In the genomic region with DNA sequence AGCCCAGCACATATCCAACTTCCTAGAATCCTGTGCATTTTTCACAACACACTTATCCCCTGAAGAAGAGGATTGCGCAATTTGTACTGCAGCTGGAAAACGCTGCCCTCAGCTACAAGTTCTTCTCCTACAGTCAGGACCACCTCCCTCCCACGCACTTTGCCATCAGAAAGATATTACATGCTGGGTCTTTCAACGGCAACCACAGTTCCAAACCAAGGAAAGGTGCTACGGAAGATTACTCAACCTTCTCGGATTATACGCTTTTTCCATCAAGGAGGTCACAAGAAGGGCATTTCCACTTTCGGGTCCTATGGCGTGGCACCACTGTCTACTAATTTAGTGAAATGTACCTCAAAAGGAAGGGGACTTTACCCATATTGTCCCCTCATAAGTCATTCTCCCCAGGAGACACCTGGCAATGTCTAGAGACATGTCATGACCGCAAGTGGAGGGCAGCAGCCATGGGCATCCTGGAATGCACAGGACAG, we compare ENCODE assay signal across 2 cellular contexts.
TF ChIP-seq lines count a peak whose summit lies in the region.

No MANE protein-coding gene starts in this region.

TF ChIP-seq in A549, 52 proteins besides CTCF, POLR2A, EP300 and RAD21:
- peak; percentile 95 to 96 for TF ChIP-seq CEBPB (IDR thresholded peaks at IDR 0.05)
- TF ChIP-seq, protein P1, sequence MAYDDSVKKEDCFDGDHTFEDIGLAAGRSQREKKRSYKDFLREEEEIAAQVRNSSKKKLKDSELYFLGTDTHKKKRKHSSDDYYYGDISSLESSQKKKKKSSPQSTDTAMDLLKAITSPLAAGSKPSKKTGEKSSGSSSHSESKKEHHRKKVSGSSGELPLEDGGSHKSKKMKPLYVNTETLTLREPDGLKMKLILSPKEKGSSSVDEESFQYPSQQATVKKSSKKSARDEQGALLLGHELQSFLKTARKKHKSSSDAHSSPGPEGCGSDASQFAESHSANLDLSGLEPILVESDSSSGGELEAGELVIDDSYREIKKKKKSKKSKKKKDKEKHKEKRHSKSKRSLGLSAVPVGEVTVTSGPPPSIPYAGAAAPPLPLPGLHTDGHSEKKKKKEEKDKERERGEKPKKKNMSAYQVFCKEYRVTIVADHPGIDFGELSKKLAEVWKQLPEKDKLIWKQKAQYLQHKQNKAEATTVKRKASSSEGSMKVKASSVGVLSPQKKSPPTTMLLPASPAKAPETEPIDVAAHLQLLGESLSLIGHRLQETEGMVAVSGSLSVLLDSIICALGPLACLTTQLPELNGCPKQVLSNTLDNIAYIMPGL (CRISPR knock-in tag; IDR thresholded peaks at IDR 0.05; ENCODE audit: borderline replicate concordance): no peak

TF ChIP-seq in HepG2, 621 proteins besides CTCF, POLR2A, EP300 and RAD21 (continues in another document):
- TF ChIP-seq, protein P2, sequence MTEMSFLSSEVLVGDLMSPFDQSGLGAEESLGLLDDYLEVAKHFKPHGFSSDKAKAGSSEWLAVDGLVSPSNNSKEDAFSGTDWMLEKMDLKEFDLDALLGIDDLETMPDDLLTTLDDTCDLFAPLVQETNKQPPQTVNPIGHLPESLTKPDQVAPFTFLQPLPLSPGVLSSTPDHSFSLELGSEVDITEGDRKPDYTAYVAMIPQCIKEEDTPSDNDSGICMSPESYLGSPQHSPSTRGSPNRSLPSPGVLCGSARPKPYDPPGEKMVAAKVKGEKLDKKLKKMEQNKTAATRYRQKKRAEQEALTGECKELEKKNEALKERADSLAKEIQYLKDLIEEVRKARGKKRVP (CRISPR knock-in tag; IDR thresholded peaks at IDR 0.05): no peak
- TF ChIP-seq CAMTA2 (CRISPR knock-in tag; IDR thresholded peaks at IDR 0.05; ENCODE audit: borderline replicate concordance) (no peak), ELF3 (CRISPR knock-in tag; IDR thresholded peaks at IDR 0.05) (no peak), PRMT3 (CRISPR knock-in tag; IDR thresholded peaks at IDR 0.05; ENCODE audit: borderline replicate concordance, low read depth) (no peak), SRSF1 (optimal IDR thresholded peaks at IDR 0.05; ENCODE audit: low read depth, low read length) (no peak), ZNF441 (CRISPR knock-in tag; IDR thresholded peaks at IDR 0.05; ENCODE audit: borderline replicate concordance) (no peak), CEBPB (IDR thresholded peaks at IDR 0.05; ENCODE audit: borderline replicate concordance, low read depth, low read length) (peak; percentile 100), JUND (CRISPR knock-in tag; IDR thresholded peaks at IDR 0.05) (peak; percentile 51), HOXD1 (CRISPR knock-in tag; IDR thresholded peaks at IDR 0.05) (no peak), MEIS1 (CRISPR knock-in tag; IDR thresholded peaks at IDR 0.05; ENCODE audit: borderline replicate concordance) (no peak), ZNF235 (CRISPR knock-in tag; IDR thresholded peaks at IDR 0.05; ENCODE audit: borderline replicate concordance) (no peak), EEA1 (CRISPR knock-in tag; IDR thresholded peaks at IDR 0.05; ENCODE audit: borderline replicate concordance) (no peak)
- TF ChIP-seq, protein P3, sequence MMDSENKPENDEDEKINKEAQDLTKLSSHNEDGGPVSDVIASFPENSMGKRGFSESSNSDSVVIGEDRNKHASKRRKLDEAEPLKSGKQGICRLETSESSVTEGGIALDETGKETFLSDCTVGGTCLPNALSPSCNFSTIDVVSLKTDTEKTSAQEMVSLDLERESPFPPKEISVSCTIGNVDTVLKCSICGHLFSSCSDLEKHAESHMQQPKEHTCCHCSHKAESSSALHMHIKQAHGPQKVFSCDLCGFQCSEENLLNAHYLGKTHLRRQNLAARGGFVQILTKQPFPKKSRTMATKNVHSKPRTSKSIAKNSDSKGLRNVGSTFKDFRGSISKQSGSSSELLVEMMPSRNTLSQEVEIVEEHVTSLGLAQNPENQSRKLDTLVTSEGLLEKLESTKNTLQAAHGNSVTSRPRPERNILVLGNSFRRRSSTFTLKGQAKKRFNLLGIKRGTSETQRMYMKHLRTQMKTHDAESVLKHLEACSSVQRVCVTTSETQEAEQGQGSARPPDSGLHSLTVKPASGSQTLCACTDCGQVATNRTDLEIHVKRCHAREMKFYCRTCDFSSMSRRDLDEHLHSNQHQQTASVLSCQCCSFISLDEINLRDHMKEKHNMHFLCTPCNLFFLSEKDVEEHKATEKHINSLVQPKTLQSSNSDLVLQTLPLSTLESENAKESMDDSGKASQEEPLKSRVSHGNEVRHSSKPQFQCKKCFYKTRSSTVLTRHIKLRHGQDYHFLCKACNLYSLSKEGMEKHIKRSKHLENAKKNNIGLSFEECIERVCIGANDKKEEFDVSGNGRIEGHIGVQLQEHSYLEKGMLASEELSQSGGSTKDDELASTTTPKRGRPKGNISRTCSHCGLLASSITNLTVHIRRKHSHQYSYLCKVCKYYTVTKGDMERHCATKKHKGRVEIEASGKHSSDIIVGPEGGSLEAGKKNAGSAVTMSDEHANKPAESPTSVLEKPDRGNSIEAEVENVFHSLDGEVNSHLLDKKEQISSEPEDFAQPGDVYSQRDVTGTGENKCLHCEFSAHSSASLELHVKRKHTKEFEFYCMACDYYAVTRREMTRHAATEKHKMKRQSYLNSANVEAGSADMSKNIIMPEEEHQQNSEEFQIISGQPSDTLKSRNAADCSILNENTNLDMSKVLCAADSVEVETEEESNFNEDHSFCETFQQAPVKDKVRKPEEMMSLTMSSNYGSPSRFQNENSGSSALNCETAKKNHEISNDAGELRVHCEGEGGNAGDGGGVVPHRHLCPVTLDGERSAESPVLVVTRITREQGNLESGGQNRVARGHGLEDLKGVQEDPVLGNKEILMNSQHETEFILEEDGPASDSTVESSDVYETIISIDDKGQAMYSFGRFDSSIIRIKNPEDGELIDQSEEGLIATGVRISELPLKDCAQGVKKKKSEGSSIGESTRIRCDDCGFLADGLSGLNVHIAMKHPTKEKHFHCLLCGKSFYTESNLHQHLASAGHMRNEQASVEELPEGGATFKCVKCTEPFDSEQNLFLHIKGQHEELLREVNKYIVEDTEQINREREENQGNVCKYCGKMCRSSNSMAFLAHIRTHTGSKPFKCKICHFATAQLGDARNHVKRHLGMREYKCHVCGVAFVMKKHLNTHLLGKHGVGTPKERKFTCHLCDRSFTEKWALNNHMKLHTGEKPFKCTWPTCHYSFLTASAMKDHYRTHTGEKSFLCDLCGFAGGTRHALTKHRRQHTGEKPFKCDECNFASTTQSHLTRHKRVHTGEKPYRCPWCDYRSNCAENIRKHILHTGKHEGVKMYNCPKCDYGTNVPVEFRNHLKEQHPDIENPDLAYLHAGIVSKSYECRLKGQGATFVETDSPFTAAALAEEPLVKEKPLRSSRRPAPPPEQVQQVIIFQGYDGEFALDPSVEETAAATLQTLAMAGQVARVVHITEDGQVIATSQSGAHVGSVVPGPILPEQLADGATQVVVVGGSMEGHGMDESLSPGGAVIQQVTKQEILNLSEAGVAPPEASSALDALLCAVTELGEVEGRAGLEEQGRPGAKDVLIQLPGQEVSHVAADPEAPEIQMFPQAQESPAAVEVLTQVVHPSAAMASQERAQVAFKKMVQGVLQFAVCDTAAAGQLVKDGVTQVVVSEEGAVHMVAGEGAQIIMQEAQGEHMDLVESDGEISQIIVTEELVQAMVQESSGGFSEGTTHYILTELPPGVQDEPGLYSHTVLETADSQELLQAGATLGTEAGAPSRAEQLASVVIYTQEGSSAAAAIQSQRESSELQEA (CRISPR knock-in tag; IDR thresholded peaks at IDR 0.05; ENCODE audit: not compliant biosample characterization): no peak
- TF ChIP-seq, protein P4, sequence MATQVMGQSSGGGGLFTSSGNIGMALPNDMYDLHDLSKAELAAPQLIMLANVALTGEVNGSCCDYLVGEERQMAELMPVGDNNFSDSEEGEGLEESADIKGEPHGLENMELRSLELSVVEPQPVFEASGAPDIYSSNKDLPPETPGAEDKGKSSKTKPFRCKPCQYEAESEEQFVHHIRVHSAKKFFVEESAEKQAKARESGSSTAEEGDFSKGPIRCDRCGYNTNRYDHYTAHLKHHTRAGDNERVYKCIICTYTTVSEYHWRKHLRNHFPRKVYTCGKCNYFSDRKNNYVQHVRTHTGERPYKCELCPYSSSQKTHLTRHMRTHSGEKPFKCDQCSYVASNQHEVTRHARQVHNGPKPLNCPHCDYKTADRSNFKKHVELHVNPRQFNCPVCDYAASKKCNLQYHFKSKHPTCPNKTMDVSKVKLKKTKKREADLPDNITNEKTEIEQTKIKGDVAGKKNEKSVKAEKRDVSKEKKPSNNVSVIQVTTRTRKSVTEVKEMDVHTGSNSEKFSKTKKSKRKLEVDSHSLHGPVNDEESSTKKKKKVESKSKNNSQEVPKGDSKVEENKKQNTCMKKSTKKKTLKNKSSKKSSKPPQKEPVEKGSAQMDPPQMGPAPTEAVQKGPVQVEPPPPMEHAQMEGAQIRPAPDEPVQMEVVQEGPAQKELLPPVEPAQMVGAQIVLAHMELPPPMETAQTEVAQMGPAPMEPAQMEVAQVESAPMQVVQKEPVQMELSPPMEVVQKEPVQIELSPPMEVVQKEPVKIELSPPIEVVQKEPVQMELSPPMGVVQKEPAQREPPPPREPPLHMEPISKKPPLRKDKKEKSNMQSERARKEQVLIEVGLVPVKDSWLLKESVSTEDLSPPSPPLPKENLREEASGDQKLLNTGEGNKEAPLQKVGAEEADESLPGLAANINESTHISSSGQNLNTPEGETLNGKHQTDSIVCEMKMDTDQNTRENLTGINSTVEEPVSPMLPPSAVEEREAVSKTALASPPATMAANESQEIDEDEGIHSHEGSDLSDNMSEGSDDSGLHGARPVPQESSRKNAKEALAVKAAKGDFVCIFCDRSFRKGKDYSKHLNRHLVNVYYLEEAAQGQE (IDR thresholded peaks at IDR 0.05; ENCODE audit: borderline replicate concordance in 1 of 2, low read depth in 1 of 2, low read length in 2 of 2): no peak
- TF ChIP-seq, protein P5, sequence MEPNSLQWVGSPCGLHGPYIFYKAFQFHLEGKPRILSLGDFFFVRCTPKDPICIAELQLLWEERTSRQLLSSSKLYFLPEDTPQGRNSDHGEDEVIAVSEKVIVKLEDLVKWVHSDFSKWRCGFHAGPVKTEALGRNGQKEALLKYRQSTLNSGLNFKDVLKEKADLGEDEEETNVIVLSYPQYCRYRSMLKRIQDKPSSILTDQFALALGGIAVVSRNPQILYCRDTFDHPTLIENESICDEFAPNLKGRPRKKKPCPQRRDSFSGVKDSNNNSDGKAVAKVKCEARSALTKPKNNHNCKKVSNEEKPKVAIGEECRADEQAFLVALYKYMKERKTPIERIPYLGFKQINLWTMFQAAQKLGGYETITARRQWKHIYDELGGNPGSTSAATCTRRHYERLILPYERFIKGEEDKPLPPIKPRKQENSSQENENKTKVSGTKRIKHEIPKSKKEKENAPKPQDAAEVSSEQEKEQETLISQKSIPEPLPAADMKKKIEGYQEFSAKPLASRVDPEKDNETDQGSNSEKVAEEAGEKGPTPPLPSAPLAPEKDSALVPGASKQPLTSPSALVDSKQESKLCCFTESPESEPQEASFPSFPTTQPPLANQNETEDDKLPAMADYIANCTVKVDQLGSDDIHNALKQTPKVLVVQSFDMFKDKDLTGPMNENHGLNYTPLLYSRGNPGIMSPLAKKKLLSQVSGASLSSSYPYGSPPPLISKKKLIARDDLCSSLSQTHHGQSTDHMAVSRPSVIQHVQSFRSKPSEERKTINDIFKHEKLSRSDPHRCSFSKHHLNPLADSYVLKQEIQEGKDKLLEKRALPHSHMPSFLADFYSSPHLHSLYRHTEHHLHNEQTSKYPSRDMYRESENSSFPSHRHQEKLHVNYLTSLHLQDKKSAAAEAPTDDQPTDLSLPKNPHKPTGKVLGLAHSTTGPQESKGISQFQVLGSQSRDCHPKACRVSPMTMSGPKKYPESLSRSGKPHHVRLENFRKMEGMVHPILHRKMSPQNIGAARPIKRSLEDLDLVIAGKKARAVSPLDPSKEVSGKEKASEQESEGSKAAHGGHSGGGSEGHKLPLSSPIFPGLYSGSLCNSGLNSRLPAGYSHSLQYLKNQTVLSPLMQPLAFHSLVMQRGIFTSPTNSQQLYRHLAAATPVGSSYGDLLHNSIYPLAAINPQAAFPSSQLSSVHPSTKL (CRISPR knock-in tag; IDR thresholded peaks at IDR 0.05): no peak
- TF ChIP-seq, protein P6, sequence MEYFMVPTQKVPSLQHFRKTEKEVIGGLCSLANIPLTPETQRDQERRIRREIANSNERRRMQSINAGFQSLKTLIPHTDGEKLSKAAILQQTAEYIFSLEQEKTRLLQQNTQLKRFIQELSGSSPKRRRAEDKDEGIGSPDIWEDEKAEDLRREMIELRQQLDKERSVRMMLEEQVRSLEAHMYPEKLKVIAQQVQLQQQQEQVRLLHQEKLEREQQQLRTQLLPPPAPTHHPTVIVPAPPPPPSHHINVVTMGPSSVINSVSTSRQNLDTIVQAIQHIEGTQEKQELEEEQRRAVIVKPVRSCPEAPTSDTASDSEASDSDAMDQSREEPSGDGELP (IDR thresholded peaks at IDR 0.05; ENCODE audit: borderline replicate concordance, low read depth): 0 out of 2 replicates have a peak, but pooled peaks have one; percentile 38
- TF ChIP-seq, protein P7, sequence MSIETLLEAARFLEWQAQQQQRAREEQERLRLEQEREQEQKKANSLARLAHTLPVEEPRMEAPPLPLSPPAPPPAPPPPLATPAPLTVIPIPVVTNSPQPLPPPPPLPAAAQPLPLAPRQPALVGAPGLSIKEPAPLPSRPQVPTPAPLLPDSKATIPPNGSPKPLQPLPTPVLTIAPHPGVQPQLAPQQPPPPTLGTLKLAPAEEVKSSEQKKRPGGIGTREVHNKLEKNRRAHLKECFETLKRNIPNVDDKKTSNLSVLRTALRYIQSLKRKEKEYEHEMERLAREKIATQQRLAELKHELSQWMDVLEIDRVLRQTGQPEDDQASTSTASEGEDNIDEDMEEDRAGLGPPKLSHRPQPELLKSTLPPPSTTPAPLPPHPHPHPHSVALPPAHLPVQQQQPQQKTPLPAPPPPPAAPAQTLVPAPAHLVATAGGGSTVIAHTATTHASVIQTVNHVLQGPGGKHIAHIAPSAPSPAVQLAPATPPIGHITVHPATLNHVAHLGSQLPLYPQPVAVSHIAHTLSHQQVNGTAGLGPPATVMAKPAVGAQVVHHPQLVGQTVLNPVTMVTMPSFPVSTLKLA (IDR thresholded peaks at IDR 0.05): no peak
- TF ChIP-seq, protein P8, sequence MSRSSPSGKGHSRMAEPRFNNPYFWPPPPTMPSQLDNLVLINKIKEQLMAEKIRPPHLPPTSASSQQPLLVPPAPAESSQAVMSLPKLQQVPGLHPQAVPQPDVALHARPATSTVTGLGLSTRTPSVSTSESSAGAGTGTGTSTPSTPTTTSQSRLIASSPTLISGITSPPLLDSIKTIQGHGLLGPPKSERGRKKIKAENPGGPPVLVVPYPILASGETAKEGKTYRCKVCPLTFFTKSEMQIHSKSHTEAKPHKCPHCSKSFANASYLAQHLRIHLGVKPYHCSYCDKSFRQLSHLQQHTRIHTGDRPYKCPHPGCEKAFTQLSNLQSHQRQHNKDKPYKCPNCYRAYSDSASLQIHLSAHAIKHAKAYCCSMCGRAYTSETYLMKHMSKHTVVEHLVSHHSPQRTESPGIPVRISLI (CRISPR knock-in tag; IDR thresholded peaks at IDR 0.05; ENCODE audit: borderline replicate concordance): no peak
- TF ChIP-seq, protein P9, sequence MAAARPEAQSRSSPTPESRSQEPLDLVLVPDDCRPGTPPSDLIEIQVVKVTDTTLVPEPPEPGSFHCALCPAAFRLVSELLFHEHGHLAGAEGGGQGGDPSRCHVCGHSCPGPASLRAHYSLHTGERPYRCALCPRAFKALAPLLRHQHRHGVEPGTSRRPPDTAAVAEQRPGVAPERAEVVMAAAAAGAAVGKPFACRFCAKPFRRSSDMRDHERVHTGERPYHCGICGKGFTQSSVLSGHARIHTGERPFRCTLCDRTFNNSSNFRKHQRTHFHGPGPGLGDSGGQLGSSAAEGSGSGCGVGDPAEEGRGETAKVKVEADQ (CRISPR knock-in tag; IDR thresholded peaks at IDR 0.05; ENCODE audit: borderline replicate concordance): no peak
